Comparison of ENCODE assay signal across 1 cellular context in genomic region chr19:18414504-18415176, GRCh38.
A peak's percentile ranks its signal among the peaks of the same experiment; 100 is the strongest.
TF ChIP-seq lines count a peak whose summit lies in the region.

No MANE protein-coding gene starts in this region.

TF ChIP-seq in K562, 482 proteins besides CTCF, POLR2A, EP300 and RAD21 (continued from another document and continues in another):
- peak; percentile 57 for TF ChIP-seq PRDM10 (IDR thresholded peaks at IDR 0.05; ENCODE audit: partially characterized antibody)
- TF ChIP-seq AFF4 (CRISPR knock-in tag; IDR thresholded peaks at IDR 0.05): no peak
- no peak for TF ChIP-seq SPI1 (IDR thresholded peaks at IDR 0.05; ENCODE audit: borderline replicate concordance, low read depth, low read length)
- TF ChIP-seq, protein P1, sequence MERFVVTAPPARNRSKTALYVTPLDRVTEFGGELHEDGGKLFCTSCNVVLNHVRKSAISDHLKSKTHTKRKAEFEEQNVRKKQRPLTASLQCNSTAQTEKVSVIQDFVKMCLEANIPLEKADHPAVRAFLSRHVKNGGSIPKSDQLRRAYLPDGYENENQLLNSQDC (CRISPR knock-in tag; IDR thresholded peaks at IDR 0.05): no peak
- no peak for TF ChIP-seq DACH1 (IDR thresholded peaks at IDR 0.05; ENCODE audit: partially characterized antibody)
- TF ChIP-seq CTBP1 (IDR thresholded peaks at IDR 0.05; ENCODE audit: borderline replicate concordance): peak; percentile 24; the same call in 1 of the 2 replicates
- TF ChIP-seq MAX (CRISPR knock-in tag; IDR thresholded peaks at IDR 0.05): peak; percentile 60
- TF ChIP-seq TAF1 (IDR thresholded peaks at IDR 0.05; ENCODE audit: control insufficient read depth, extremely low read depth, insufficient read depth, low read length, severe bottlenecking): peak; percentile 43
- TF ChIP-seq RBM17 (IDR thresholded peaks at IDR 0.05; ENCODE audit: borderline replicate concordance, low read depth, low read length): no peak
- TF ChIP-seq ELF4 (CRISPR knock-in tag; IDR thresholded peaks at IDR 0.05): no peak
- TF ChIP-seq, protein P2, sequence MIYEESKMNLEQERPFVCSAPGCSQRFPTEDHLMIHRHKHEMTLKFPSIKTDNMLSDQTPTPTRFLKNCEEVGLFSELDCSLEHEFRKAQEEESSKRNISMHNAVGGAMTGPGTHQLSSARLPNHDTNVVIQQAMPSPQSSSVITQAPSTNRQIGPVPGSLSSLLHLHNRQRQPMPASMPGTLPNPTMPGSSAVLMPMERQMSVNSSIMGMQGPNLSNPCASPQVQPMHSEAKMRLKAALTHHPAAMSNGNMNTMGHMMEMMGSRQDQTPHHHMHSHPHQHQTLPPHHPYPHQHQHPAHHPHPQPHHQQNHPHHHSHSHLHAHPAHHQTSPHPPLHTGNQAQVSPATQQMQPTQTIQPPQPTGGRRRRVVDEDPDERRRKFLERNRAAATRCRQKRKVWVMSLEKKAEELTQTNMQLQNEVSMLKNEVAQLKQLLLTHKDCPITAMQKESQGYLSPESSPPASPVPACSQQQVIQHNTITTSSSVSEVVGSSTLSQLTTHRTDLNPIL (CRISPR knock-in tag; IDR thresholded peaks at IDR 0.05): no peak
- 0 out of 2 replicates have a peak, but pooled peaks have one; percentile 48 for TF ChIP-seq HDAC8 (tag; IDR thresholded peaks at IDR 0.05)
- no peak for TF ChIP-seq PHF20 (IDR thresholded peaks at IDR 0.05; ENCODE audit: partially characterized antibody)
- peak; percentile 4; the same call in 1 of the 2 replicates for TF ChIP-seq CHD2 (IDR thresholded peaks at IDR 0.05; ENCODE audit: low read depth, low read length)
- TF ChIP-seq GABPB1 (CRISPR knock-in tag; IDR thresholded peaks at IDR 0.05): no peak
- TF ChIP-seq, protein P3, sequence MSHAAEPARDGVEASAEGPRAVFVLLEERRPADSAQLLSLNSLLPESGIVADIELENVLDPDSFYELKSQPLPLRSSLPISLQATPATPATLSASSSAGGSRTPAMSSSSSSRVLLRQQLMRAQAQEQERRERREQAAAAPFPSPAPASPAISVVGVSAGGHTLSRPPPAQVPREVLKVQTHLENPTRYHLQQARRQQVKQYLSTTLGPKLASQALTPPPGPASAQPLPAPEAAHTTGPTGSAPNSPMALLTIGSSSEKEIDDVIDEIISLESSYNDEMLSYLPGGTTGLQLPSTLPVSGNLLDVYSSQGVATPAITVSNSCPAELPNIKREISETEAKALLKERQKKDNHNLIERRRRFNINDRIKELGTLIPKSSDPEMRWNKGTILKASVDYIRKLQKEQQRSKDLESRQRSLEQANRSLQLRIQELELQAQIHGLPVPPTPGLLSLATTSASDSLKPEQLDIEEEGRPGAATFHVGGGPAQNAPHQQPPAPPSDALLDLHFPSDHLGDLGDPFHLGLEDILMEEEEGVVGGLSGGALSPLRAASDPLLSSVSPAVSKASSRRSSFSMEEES (CRISPR knock-in tag; IDR thresholded peaks at IDR 0.05): no peak
- TF ChIP-seq SIRT6 (IDR thresholded peaks at IDR 0.05; ENCODE audit: low read depth, low read length): no peak
- TF ChIP-seq CHD4 (IDR thresholded peaks at IDR 0.05; ENCODE audit: insufficient read depth, insufficient replicate concordance, low read depth, low read length, poor library complexity, severe bottlenecking): no peak
- 0 out of 2 replicates have a peak, but pooled peaks have one; percentile 15 for TF ChIP-seq BACH1 (tag; IDR thresholded peaks at IDR 0.05)
- TF ChIP-seq ESRRA (IDR thresholded peaks at IDR 0.05; ENCODE audit: borderline replicate concordance, low read depth): no peak
- TF ChIP-seq ZNF384 (IDR thresholded peaks at IDR 0.05; ENCODE audit: low read depth, low read length): no peak
- no peak for TF ChIP-seq CUX1 (CRISPR knock-in tag; IDR thresholded peaks at IDR 0.05)
- 0 out of 3 replicates have a peak, but pooled peaks of 1 of the 2 experiments have one; percentile 17 for TF ChIP-seq CBX3 (IDR thresholded peaks at IDR 0.05; ENCODE audit: borderline replicate concordance in 1 of 2, low read length in 2 of 2)
- no peak for TF ChIP-seq ZNF431 (CRISPR knock-in tag; IDR thresholded peaks at IDR 0.05)
- no peak for TF ChIP-seq ZNF174 (CRISPR knock-in tag; IDR thresholded peaks at IDR 0.05)
- TF ChIP-seq TBL1XR1 (IDR thresholded peaks at IDR 0.05; ENCODE audit: low read length in 2 of 2): peak in 1 of 2 experiments; percentile 15; a peak in 1 of 4 replicates
- TF ChIP-seq, protein P4, sequence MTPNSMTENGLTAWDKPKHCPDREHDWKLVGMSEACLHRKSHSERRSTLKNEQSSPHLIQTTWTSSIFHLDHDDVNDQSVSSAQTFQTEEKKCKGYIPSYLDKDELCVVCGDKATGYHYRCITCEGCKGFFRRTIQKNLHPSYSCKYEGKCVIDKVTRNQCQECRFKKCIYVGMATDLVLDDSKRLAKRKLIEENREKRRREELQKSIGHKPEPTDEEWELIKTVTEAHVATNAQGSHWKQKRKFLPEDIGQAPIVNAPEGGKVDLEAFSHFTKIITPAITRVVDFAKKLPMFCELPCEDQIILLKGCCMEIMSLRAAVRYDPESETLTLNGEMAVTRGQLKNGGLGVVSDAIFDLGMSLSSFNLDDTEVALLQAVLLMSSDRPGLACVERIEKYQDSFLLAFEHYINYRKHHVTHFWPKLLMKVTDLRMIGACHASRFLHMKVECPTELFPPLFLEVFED (CRISPR knock-in tag; conservative IDR thresholded peaks at IDR 0.05): no peak
- no peak for TF ChIP-seq NONO (IDR thresholded peaks at IDR 0.05; ENCODE audit: low read depth in 2 of 2, low read length in 1 of 2)
- no peak for TF ChIP-seq POLR2H (tag; IDR thresholded peaks at IDR 0.05; ENCODE audit: low read depth)
- TF ChIP-seq LCOR (CRISPR knock-in tag; IDR thresholded peaks at IDR 0.05): 0 out of 2 replicates have a peak, but pooled peaks have one; percentile 8
- 0 out of 2 replicates have a peak, but pooled peaks have one; percentile 8 for TF ChIP-seq ZFPM2 (CRISPR knock-in tag; IDR thresholded peaks at IDR 0.05)
- TF ChIP-seq, protein P5, sequence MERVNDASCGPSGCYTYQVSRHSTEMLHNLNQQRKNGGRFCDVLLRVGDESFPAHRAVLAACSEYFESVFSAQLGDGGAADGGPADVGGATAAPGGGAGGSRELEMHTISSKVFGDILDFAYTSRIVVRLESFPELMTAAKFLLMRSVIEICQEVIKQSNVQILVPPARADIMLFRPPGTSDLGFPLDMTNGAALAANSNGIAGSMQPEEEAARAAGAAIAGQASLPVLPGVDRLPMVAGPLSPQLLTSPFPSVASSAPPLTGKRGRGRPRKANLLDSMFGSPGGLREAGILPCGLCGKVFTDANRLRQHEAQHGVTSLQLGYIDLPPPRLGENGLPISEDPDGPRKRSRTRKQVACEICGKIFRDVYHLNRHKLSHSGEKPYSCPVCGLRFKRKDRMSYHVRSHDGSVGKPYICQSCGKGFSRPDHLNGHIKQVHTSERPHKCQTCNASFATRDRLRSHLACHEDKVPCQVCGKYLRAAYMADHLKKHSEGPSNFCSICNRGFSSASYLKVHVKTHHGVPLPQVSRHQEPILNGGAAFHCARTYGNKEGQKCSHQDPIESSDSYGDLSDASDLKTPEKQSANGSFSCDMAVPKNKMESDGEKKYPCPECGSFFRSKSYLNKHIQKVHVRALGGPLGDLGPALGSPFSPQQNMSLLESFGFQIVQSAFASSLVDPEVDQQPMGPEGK (CRISPR knock-in tag; IDR thresholded peaks at IDR 0.05; ENCODE audit: borderline replicate concordance): no peak
- TF ChIP-seq FOSL1 (tag; conservative IDR thresholded peaks at IDR 0.05): no peak
- TF ChIP-seq, protein P6, sequence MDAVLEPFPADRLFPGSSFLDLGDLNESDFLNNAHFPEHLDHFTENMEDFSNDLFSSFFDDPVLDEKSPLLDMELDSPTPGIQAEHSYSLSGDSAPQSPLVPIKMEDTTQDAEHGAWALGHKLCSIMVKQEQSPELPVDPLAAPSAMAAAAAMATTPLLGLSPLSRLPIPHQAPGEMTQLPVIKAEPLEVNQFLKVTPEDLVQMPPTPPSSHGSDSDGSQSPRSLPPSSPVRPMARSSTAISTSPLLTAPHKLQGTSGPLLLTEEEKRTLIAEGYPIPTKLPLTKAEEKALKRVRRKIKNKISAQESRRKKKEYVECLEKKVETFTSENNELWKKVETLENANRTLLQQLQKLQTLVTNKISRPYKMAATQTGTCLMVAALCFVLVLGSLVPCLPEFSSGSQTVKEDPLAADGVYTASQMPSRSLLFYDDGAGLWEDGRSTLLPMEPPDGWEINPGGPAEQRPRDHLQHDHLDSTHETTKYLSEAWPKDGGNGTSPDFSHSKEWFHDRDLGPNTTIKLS (IDR thresholded peaks at IDR 0.05; ENCODE audit: borderline replicate concordance, low read depth): no peak
- TF ChIP-seq SNAPC5 (CRISPR knock-in tag; IDR thresholded peaks at IDR 0.05): no peak
- no peak for TF ChIP-seq SETDB1 (IDR thresholded peaks at IDR 0.05; ENCODE audit: low read length)
- no peak for TF ChIP-seq ETV5 (CRISPR knock-in tag; IDR thresholded peaks at IDR 0.05; ENCODE audit: low read depth)
